12 cellular contexts compared by ENCODE assay signal in genomic region chr13:31910633-31911032, GRCh38.
A peak's percentile ranks its signal among the peaks of the same experiment; 100 is the strongest.
DNase-seq lines count a peak whose midpoint lies in the region; ATAC-seq and TF ChIP-seq lines count a peak whose summit lies in the region.
"Had no signal": no experiment of that assay in that cellular context is flagged by ENCODE, and none has a peak within 500 bp of the region (broad histone marks: within the 10 kb centered on the region; RNA-seq: fewer than 3 reads in every experiment).

No MANE protein-coding gene starts in this region.

- H3K23ac ChIP-seq in IMR-90 (ENCODE audit: low read depth, low read length) = no peak overlapping the region

- no peak overlapping the region for H3K18ac ChIP-seq in IMR-90 (ENCODE audit: low read depth, low read length)

- no peak overlapping the region for H3K56ac ChIP-seq in IMR-90 (ENCODE audit: extremely low read depth, insufficient read depth, low read length)

- H4K20me1 ChIP-seq in IMR-90 (ENCODE audit: insufficient read depth, low read length) = no peaks in the 10 kb centered on the region

- H3K4me3 ChIP-seq in heart right ventricle = no peak overlapping the region
- no peak overlapping the region for H3K4me3 ChIP-seq in IMR-90 (ENCODE audit: insufficient read depth, low read depth, low read length)
- H3K4me3 ChIP-seq in upper lobe of right lung = no peak overlapping the region
- H3K4me3 ChIP-seq: Peyer's patch, SK-N-MC had no signal

- no peak overlapping the region for H2AK9ac ChIP-seq in IMR-90 (replicated peaks; ENCODE audit: low read depth, low read length, poor library complexity)

- no peaks in the 10 kb centered on the region for H3K27me3 Mint-ChIP-seq in dendritic cell treated with granulocyte-macrophage colony-stimulating factor and Interleukin-4, amounts not matched to agents 40 ng/mL and 50 ng/mL, for 4 days
- H3K27me3 Mint-ChIP-seq in nephron progenitor cell (ENCODE audit: low read depth, poor library complexity) = peaks cover 7% of the 10 kb centered on the region

- in situ Hi-C loops in IMR-90 (cut with MboI; ENCODE audit: low sequenced_read_pairs) = loop anchor here (5.0 to 10.0 kb wide), 2 partner anchors 402 to 664 kb away; no protein-coding TSS in a partner anchor

- H2BK5ac ChIP-seq in IMR-90 (ENCODE audit: low read depth, low read length, poor library complexity, severe bottlenecking) = no peak overlapping the region

- intact Hi-C loops in heart right ventricle (cut with DNase I) (loop anchor here in 8 of 10 donors (5.0 to 10.0 kb wide), 5 partner anchors 57 to 402 kb away; no protein-coding TSS in a partner anchor), left cardiac atrium (cut with DNase I) (loop anchor here (5.0 to 10.0 kb wide), 3 partner anchors 94 to 404 kb away; partner anchors contain the start of genes BRCA2 (in 1 of the 2) and ZAR1L (in 1 of the 2)), IMR-90 (cut with micrococcal nuclease) (loop anchor here (1.0 to 10.0 kb wide), 7 partner anchors 108 to 672 kb away; partner anchors contain the start of gene FRY), upper lobe of right lung (cut with DNase I) (no loop called here)
- intact Hi-C loops in dendritic cell treated with granulocyte-macrophage colony-stimulating factor and Interleukin-4, amounts not matched to agents 40 ng/mL and 50 ng/mL, for 4 days (cut with micrococcal nuclease) = loop anchor here (5.0 kb wide), 2 partner anchors 42 to 77 kb away; no protein-coding TSS in a partner anchor

- WGBS in heart right ventricle, 2 donors = 96% methylated on average over 2 of the region's 2 CpGs
- WGBS in IMR-90 (ENCODE audit: extremely low coverage in 2 of 2, insufficient read length in 1 of 2), 2 experiments = no CpG with 5 or more reads among the region's 2 CpGs

- H3K36me3 Mint-ChIP-seq in dendritic cell treated with granulocyte-macrophage colony-stimulating factor and Interleukin-4, amounts not matched to agents 40 ng/mL and 50 ng/mL, for 4 days (ENCODE audit: low read depth) = no peaks in the 10 kb centered on the region
- no peaks in the 10 kb centered on the region for H3K36me3 Mint-ChIP-seq in nephron progenitor cell (ENCODE audit: low read depth)

- peaks cover 37% of the 10 kb centered on the region for H3K4me1 Mint-ChIP-seq in dendritic cell treated with granulocyte-macrophage colony-stimulating factor and Interleukin-4, amounts not matched to agents 40 ng/mL and 50 ng/mL, for 4 days (ENCODE audit: low read depth)
- peaks cover 19% of the 10 kb centered on the region for H3K4me1 Mint-ChIP-seq in nephron progenitor cell

- no peak overlapping the region for H3K4me3 Mint-ChIP-seq in dendritic cell treated with granulocyte-macrophage colony-stimulating factor and Interleukin-4, amounts not matched to agents 40 ng/mL and 50 ng/mL, for 4 days
- no peak overlapping the region for H3K4me3 Mint-ChIP-seq in nephron progenitor cell

- no peak overlapping the region for H3K4me2 ChIP-seq in IMR-90 (ENCODE audit: low read depth, low read length)

- H3K9me3 Mint-ChIP-seq in dendritic cell treated with granulocyte-macrophage colony-stimulating factor and Interleukin-4, amounts not matched to agents 40 ng/mL and 50 ng/mL, for 4 days = no peaks in the 10 kb centered on the region
- H3K9me3 Mint-ChIP-seq in nephron progenitor cell = no peaks in the 10 kb centered on the region

- peak overlapping the region; percentile 16 for H3K27ac Mint-ChIP-seq in dendritic cell treated with granulocyte-macrophage colony-stimulating factor and Interleukin-4, amounts not matched to agents 40 ng/mL and 50 ng/mL, for 4 days
- no peak overlapping the region for H3K27ac Mint-ChIP-seq in nephron progenitor cell

- peak overlapping the region; percentile 44; the same call in 1 of the 2 replicates for H2AK5ac ChIP-seq in IMR-90 (ENCODE audit: low read depth, low read length)

- no peak overlapping the region for H4K91ac ChIP-seq in IMR-90 (ENCODE audit: insufficient read depth, low read depth, low read length)

- no peak for TF ChIP-seq CTCF in heart right ventricle (IDR thresholded peaks at IDR 0.05)
- TF ChIP-seq CTCF in IMR-90 (conservative IDR thresholded peaks at IDR 0.05; ENCODE audit: low read depth, low read length) = no peak
- no peak for TF ChIP-seq CTCF in upper lobe of right lung (IDR thresholded peaks at IDR 0.05)
- TF ChIP-seq CTCF in nephron progenitor cell (IDR thresholded peaks at IDR 0.05) = no peak

- CTCF ChIA-PET in IMR-90 (lab: Yijun Ruan, JAX) = interaction anchor here (0.6 to 1.8 kb wide), 26 partner anchors 9 to 682 kb away, joined by 3 to 27 read pairs (median 4); no protein-coding TSS in a partner anchor

- no peak overlapping the region for H3K14ac ChIP-seq in IMR-90 (replicated peaks; ENCODE audit: low read depth, low read length)

- POLR2A ChIA-PET in IMR-90 (lab: Charles Lee; ENCODE audit: unreplicated experiment) = no interaction called here

- no peak for TF ChIP-seq POLR2A in IMR-90 (IDR thresholded peaks at IDR 0.05; ENCODE audit: low read depth, low read length)

- no peak for TF ChIP-seq RAD21 in IMR-90 (IDR thresholded peaks at IDR 0.05; ENCODE audit: low read length)

- DNase-seq in heart right ventricle (no peak), left cardiac atrium (no peak), IMR-90 (no peak), upper lobe of right lung (no peak), nephron progenitor cell (no peak)
- DNase-seq: NCI-H1048, NCI-H524 treated with DMSO at 0.1 percent for 48 hours had no signal

- H3K9me3 ChIP-seq in heart right ventricle = no peaks in the 10 kb centered on the region
- no peaks in the 10 kb centered on the region for H3K9me3 ChIP-seq in IMR-90 (ENCODE audit: control insufficient read depth, insufficient read depth, low read length)
- H3K9me3 ChIP-seq in upper lobe of right lung = no peaks in the 10 kb centered on the region
- H3K9me3 ChIP-seq: Peyer's patch had no signal

- no peak overlapping the region for H2AFZ ChIP-seq in IMR-90 (replicated peaks; ENCODE audit: low read length, poor library complexity)

- ATAC-seq in heart right ventricle (peak in 1 of 8 donors; percentile 13), left cardiac atrium (no peak), IMR-90 (ENCODE audit: low read depth) (no peak), upper lobe of right lung (no peak), HG02870 (IDR thresholded peaks at IDR 0.05; ENCODE audit: unreplicated experiment) (no peak)
- no peak for ATAC-seq in activated CD4-positive, CD25-positive, alpha-beta regulatory T cell treated with anti-CD3 and anti-CD28 coated beads, Interleukin-2, amount 50 U/mL, for 24 hours

- H3K27ac ChIP-seq in heart right ventricle (peak overlapping the region in 6 of 10 donors; percentile 27 to 67 (median 29)), IMR-90 (ENCODE audit: insufficient read depth, low read length) (no peak overlapping the region), upper lobe of right lung (peak overlapping the region; percentile 20)
- H3K27ac ChIP-seq: Peyer's patch, SK-N-MC had no signal

- H3K79me1 ChIP-seq in IMR-90 (ENCODE audit: low read depth in 1 of 2, low read length in 2 of 2) = no peaks in the 10 kb centered on the region

- H3K27me3 ChIP-seq in heart right ventricle (no peaks in the 10 kb centered on the region), IMR-90 (ENCODE audit: control insufficient read depth, insufficient read depth, low read length) (peaks cover 8% of the 10 kb centered on the region; the same call in 1 of the 2 replicates), upper lobe of right lung (no peaks in the 10 kb centered on the region)
- H3K27me3 ChIP-seq: Peyer's patch had no signal

- no peak overlapping the region; the same call in 1 of the 2 replicates for H3K4ac ChIP-seq in IMR-90 (ENCODE audit: low read depth, low read length)

- 0 out of 2 replicates have a peak overlapping the region, but pooled peaks have one; percentile 5 for H2BK20ac ChIP-seq in IMR-90 (ENCODE audit: low read depth, low read length)

- no peak overlapping the region for H3K9ac ChIP-seq in IMR-90 (ENCODE audit: low read depth, low read length)

- H3K36me3 ChIP-seq in heart right ventricle = no peaks in the 10 kb centered on the region
- H3K36me3 ChIP-seq in IMR-90 (ENCODE audit: control insufficient read depth, insufficient read depth, low read length) = no peaks in the 10 kb centered on the region
- no peaks in the 10 kb centered on the region for H3K36me3 ChIP-seq in upper lobe of right lung
- H3K36me3 ChIP-seq: Peyer's patch had no signal

- dilution Hi-C loops in IMR-90 (cut with HindIII; ENCODE audit: low sequenced_read_pairs, unreplicated experiment) = no loop called here

- H3K9me1 ChIP-seq in IMR-90 (ENCODE audit: insufficient read depth, low read length) = no peaks in the 10 kb centered on the region

- no peak overlapping the region for H4K8ac ChIP-seq in IMR-90 (ENCODE audit: low read depth in 2 of 2, low read length in 2 of 2)

- H3K4me1 ChIP-seq in heart right ventricle (peaks cover 7 to 62% (median 52%) of the 10 kb centered on the region in 9 donors), IMR-90 (ENCODE audit: control insufficient read depth, insufficient read depth, low read length) (no peaks in the 10 kb centered on the region; the same call in 1 of the 2 replicates), upper lobe of right lung (peaks cover 18% of the 10 kb centered on the region)

- H2BK120ac ChIP-seq in IMR-90 (ENCODE audit: low read depth, low read length) = no peak overlapping the region

- no TSS peak for BruUV-seq in IMR-90 (replicated peaks; lab: Mats Ljungman, UMichigan)

- H2BK15ac ChIP-seq in IMR-90 (ENCODE audit: low read depth, low read length) = no peak overlapping the region

- no peak overlapping the region for H4K5ac ChIP-seq in IMR-90 (ENCODE audit: low read depth, low read length)

TF ChIP-seq in IMR-90, 13 proteins besides CTCF, POLR2A, EP300 and RAD21:
- TF ChIP-seq CHD1 (IDR thresholded peaks at IDR 0.05; ENCODE audit: low read depth, low read length) (no peak), NFE2L2 (IDR thresholded peaks at IDR 0.05; ENCODE audit: low read depth, low read length) (no peak), RCOR1 (IDR thresholded peaks at IDR 0.05; ENCODE audit: insufficient replicate concordance, low read length) (no peak), USF2 (IDR thresholded peaks at IDR 0.05; ENCODE audit: low read depth, low read length) (no peak), MXI1 (IDR thresholded peaks at IDR 0.05; ENCODE audit: borderline replicate concordance, low read depth, low read length) (no peak)
